ENCODE assay signal across 1 cellular context in the genomic region with DNA sequence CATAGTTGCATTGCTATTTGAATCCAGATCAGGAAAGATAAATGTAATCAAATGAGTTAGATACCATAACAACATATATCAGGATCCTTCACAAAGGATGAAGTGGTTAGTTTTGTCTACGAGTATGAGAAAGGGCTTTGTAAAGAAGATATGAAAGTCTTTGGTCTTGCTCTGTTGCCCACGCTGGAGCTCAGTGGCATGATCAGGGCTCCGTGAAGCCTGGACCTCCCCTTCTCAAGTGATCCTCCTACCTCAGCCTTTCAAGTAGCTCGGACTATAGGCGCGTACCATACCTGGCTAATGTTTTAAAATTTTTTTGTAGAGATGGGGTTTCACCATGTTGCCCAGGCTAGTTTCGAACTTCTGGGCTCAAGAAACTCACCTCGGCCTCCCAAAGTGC.
TF ChIP-seq lines count a peak whose summit lies in the region.

No MANE protein-coding gene starts in this region.

TF ChIP-seq in HepG2, 621 proteins besides CTCF, POLR2A, EP300 and RAD21 (continued from another document):
- TF ChIP-seq, protein P1, sequence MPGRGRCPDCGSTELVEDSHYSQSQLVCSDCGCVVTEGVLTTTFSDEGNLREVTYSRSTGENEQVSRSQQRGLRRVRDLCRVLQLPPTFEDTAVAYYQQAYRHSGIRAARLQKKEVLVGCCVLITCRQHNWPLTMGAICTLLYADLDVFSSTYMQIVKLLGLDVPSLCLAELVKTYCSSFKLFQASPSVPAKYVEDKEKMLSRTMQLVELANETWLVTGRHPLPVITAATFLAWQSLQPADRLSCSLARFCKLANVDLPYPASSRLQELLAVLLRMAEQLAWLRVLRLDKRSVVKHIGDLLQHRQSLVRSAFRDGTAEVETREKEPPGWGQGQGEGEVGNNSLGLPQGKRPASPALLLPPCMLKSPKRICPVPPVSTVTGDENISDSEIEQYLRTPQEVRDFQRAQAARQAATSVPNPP (CRISPR knock-in tag; IDR thresholded peaks at IDR 0.05) = no peak
- TF ChIP-seq PCBP2 (optimal IDR thresholded peaks at IDR 0.05; ENCODE audit: low read depth, low read length, poor library complexity, severe bottlenecking) (no peak), SATB2 (CRISPR knock-in tag; IDR thresholded peaks at IDR 0.05) (no peak), ZNF343 (CRISPR knock-in tag; IDR thresholded peaks at IDR 0.05) (no peak)
- TF ChIP-seq, protein P2, sequence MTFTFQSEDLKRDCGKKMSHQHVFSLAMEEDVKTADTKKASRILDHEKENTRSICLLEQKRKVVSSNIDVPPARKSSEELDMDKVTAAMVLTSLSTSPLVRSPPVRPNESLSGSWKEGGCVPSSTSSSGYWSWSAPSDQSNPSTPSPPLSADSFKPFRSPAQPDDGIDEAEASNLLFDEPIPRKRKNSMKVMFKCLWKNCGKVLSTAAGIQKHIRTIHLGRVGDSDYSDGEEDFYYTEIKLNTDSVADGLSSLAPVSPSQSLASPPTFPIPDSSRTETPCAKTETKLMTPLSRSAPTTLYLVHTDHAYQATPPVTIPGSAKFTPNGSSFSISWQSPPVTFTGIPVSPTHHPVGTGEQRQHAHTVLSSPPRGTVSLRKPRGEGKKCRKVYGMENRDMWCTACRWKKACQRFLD (CRISPR knock-in tag; IDR thresholded peaks at IDR 0.05; ENCODE audit: borderline replicate concordance) = no peak
- TF ChIP-seq, protein P3, sequence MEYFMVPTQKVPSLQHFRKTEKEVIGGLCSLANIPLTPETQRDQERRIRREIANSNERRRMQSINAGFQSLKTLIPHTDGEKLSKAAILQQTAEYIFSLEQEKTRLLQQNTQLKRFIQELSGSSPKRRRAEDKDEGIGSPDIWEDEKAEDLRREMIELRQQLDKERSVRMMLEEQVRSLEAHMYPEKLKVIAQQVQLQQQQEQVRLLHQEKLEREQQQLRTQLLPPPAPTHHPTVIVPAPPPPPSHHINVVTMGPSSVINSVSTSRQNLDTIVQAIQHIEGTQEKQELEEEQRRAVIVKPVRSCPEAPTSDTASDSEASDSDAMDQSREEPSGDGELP (IDR thresholded peaks at IDR 0.05; ENCODE audit: borderline replicate concordance, low read depth) = no peak
